ENCODE assay signal across 19 cellular contexts in genomic region chr2:118535171-118535817, GRCh38.
DNase-seq lines count a peak whose midpoint lies in the region; ATAC-seq, FAIRE-seq and TF ChIP-seq lines count a peak whose summit lies in the region.
"Had no signal": no experiment of that assay in that cellular context is flagged by ENCODE, and none has a peak within 500 bp of the region (broad histone marks: within the 10 kb centered on the region; RNA-seq: fewer than 3 reads in every experiment).

No MANE protein-coding gene starts in this region.

- H2BK12ac ChIP-seq in H1 (ENCODE audit: low read depth, low read length) = peak overlapping the region; percentile 22; the same call in 1 of the 2 replicates

- 71% methylated on average over 6 of the region's 7 CpGs; no CpG with 5 or more reads in 1 of the 2 experiments for WGBS in H1 (ENCODE audit: extremely low coverage in 1 of 2, insufficient coverage in 1 of 2, insufficient read length in 1 of 2, insufficient replicate concordance in 2 of 2, low coverage in 1 of 2, low lambda C conversion rate in 2 of 2, missing lambda C conversion rate in 1 of 2), 2 experiments
- WGBS in lung, 2 donors = 53 to 77% methylated on average over 7 of the region's 7 CpGs

- no peak overlapping the region for H2BK20ac ChIP-seq in H1 (ENCODE audit: low read length)

- H2BK120ac ChIP-seq in H1 (replicated peaks; ENCODE audit: low read depth, low read length) = no peak overlapping the region

- H3K9ac ChIP-seq in BLaER1 (no peak overlapping the region), H1 (replicated peaks in 1 of 4; ENCODE audit: extremely low read depth in 1 of 4, low read depth in 3 of 4, low read length in 3 of 4) (no peak overlapping the region)

- no peak overlapping the region for H2AK5ac ChIP-seq in H1 (ENCODE audit: low read depth, low read length)

- H3K4me2 ChIP-seq in BLaER1 (peak overlapping the region; percentile 24; the same call in 1 of the 2 replicates), H1 (ENCODE audit: insufficient read depth in 1 of 2, low read depth in 2 of 2, low read length in 2 of 2) (no peak overlapping the region)

- H3K9me3 ChIP-seq in BLaER1 (no peaks in the 10 kb centered on the region), H1 (ENCODE audit: insufficient read depth in 2 of 2, low read depth in 1 of 2, low read length in 1 of 2) (no peaks in the 10 kb centered on the region), lung (ENCODE audit: control insufficient read depth in 2 of 2, insufficient read depth in 1 of 2, low read length in 1 of 2) (peaks cover 0 to 5% of the 10 kb centered on the region in 2 donors)

- H4K20me1 ChIP-seq in BLaER1 (no peaks in the 10 kb centered on the region), H1 (replicated peaks in 1 of 2; ENCODE audit: control insufficient read depth in 1 of 2, insufficient read depth in 2 of 2, low read length in 2 of 2) (no peaks in the 10 kb centered on the region)

- CTCF ChIA-PET in H1 (lab: Charles Lee; ENCODE audit: partially characterized antibody) = interaction anchor here (0.7 to 1.6 kb wide), 6 partner anchors 9 to 320 kb away, joined by 3 to 4 read pairs (median 3); no protein-coding TSS in a partner anchor

- no peak for TF ChIP-seq POLR2A in H1 (IDR thresholded peaks at IDR 0.05; ENCODE audit: control extremely low read depth in 1 of 2, low read depth in 2 of 2, low read length in 2 of 2)

- no peaks in the 10 kb centered on the region for H3K36me3 ChIP-seq in BLaER1
- no peaks in the 10 kb centered on the region for H3K36me3 ChIP-seq in H1 (ENCODE audit: control insufficient read depth in 2 of 4, insufficient read depth in 4 of 4, low read length in 3 of 4)
- no peaks in the 10 kb centered on the region for H3K36me3 ChIP-seq in lung (ENCODE audit: control insufficient read depth in 2 of 2, insufficient read depth in 2 of 2, low read length in 2 of 2)

- H2BK5ac ChIP-seq in H1 (ENCODE audit: low read depth, low read length) = no peak overlapping the region

- no peak overlapping the region for H3K14ac ChIP-seq in H1 (ENCODE audit: insufficient read length)

- H3K27ac ChIP-seq in BLaER1 = no peak overlapping the region
- H3K27ac ChIP-seq in H1 (ENCODE audit: low read depth, low read length) = no peak overlapping the region
- H3K27ac ChIP-seq in lung (ENCODE audit: low read depth in 1 of 2, low read length in 1 of 2) = no peak overlapping the region

- H4K91ac ChIP-seq in H1 (replicated peaks; ENCODE audit: insufficient read length, low read length) = no peak overlapping the region

- POLR2A ChIA-PET in H1 (lab: Charles Lee; ENCODE audit: partially characterized antibody) = no interaction called here

- TF ChIP-seq CTCF in H1 (IDR thresholded peaks at IDR 0.05; ENCODE audit: control extremely low read depth in 1 of 3, insufficient read depth in 1 of 3, low read depth in 1 of 3, low read length in 3 of 3) (peak in 1 of 3 experiments; percentile 18; a peak in 2 of 4 replicates), lung (IDR thresholded peaks at IDR 0.05; ENCODE audit: control extremely low read depth, extremely low read depth) (no peak)

- H3K4ac ChIP-seq in H1 (replicated peaks; ENCODE audit: insufficient read length, low read depth, low read length) = no peak overlapping the region

- peaks cover 9% of the 10 kb centered on the region for H3K4me1 ChIP-seq in BLaER1
- H3K4me1 ChIP-seq in H1 (replicated peaks in 1 of 4; ENCODE audit: control insufficient read depth in 3 of 4, insufficient read depth in 4 of 4, low read length in 3 of 4) = peaks cover 4 to 11% (median 7%) of the 10 kb centered on the region in 4 experiments; a peak in 4 of 7 replicates
- no peaks in the 10 kb centered on the region for H3K4me1 ChIP-seq in lung (ENCODE audit: control insufficient read depth in 2 of 2, insufficient read depth in 2 of 2, low read length in 2 of 2)

- H3K79me1 ChIP-seq in H1 (ENCODE audit: low read depth, low read length) = no peaks in the 10 kb centered on the region

- ATAC-seq in lung (ENCODE audit: insufficient read depth, low FRiP score) (no peak), HG02571 (IDR thresholded peaks at IDR 0.05; ENCODE audit: unreplicated experiment) (no peak), GM21515 (IDR thresholded peaks at IDR 0.05; ENCODE audit: unreplicated experiment) (no peak)

- H2BK15ac ChIP-seq in H1 (ENCODE audit: low read length) = no peak overlapping the region; the same call in 1 of the 2 replicates

- no peak overlapping the region for H3K4me3 ChIP-seq in BLaER1
- no peak overlapping the region for H3K4me3 ChIP-seq in H1 (ENCODE audit: extremely low read depth in 1 of 4, insufficient read depth in 2 of 4, low read depth in 3 of 4, low read length in 4 of 4)
- no peak overlapping the region for H3K4me3 ChIP-seq in lung

- H3K18ac ChIP-seq in H1 (ENCODE audit: extremely low read depth, low read length) = no peak overlapping the region

- no peak overlapping the region for H3K56ac ChIP-seq in H1 (replicated peaks; ENCODE audit: insufficient read length, low read depth, low read length)

- peak in 1 of 2 experiments; percentile 31; a peak in 2 of 4 replicates for TF ChIP-seq RAD21 in H1 (IDR thresholded peaks at IDR 0.05 in 1 of 2, conservative IDR thresholded peaks at IDR 0.05 in 1 of 2; ENCODE audit: low read depth in 2 of 2, low read length in 2 of 2)

- no peak overlapping the region for H3K23ac ChIP-seq in H1 (ENCODE audit: insufficient read length)

- no peaks in the 10 kb centered on the region for H3K79me2 ChIP-seq in H1 (ENCODE audit: control insufficient read depth in 1 of 2, insufficient read depth in 2 of 2, low read length in 2 of 2)

- H4K8ac ChIP-seq in H1 (ENCODE audit: extremely low read depth, insufficient read depth, low read length) = no peak overlapping the region

- TF ChIP-seq EP300 in H1 (IDR thresholded peaks at IDR 0.05; ENCODE audit: borderline replicate concordance in 1 of 2, low read depth in 2 of 2, low read length in 2 of 2) = no peak

- H3K23me2 ChIP-seq in H1 (ENCODE audit: low read depth, low read length) = no peaks in the 10 kb centered on the region

- FAIRE-seq in H1 (lab: Jason Lieb, UNC) = no peak
- FAIRE-seq: G401.6 had no signal

- H3K27me3 ChIP-seq in BLaER1 (no peaks in the 10 kb centered on the region), H1 (replicated peaks in 1 of 4; ENCODE audit: control insufficient read depth in 3 of 4, extremely low read depth in 1 of 4, insufficient read depth in 3 of 4, low read length in 3 of 4) (no peaks in the 10 kb centered on the region), lung (ENCODE audit: control insufficient read depth, insufficient read depth) (no peaks in the 10 kb centered on the region)

- H4K5ac ChIP-seq in H1 (ENCODE audit: insufficient read length, low read depth, low read length) = no peak overlapping the region

- peak; percentile 3 for DNase-seq in HT-29 (ENCODE audit: low spot score)
- DNase-seq in H1 (ENCODE audit: low read depth in 1 of 2, low spot score in 2 of 2) = no peak
- peak; percentile 16 for DNase-seq in lung (ENCODE audit: low spot score)
- no peak for DNase-seq in stimulated activated naive CD4-positive, alpha-beta T cell (lab: John Stamatoyannopoulos, UW)
- DNase-seq in GDM1 (lab: John Stamatoyannopoulos, UW) = no peak
- DNase-seq: AML-193; KG1; NCI-H1092; NCI-H146; NCI-H2029; NCI-H2227 treated with DMSO at 0.1 percent for 48 hours; NCI-H510A; NCI-H774; NK-92 treated with Interleukin-12 subunit alpha and Interleukin-12 subunit beta, amount 100 ng/mL, for 24 hours; Right ventricle myocardium superior had no signal

- H2AFZ ChIP-seq in H1 (ENCODE audit: low read length) = no peak overlapping the region

Comparison
In these comparisons a context has a peak if more than half of its experiments do, and no peak if none do; other contexts are left out.
1. DNase-seq: peak in HT-29 (single experiment) and lung (single experiment); none in H1 (0 of 2), stimulated activated naive CD4-positive, alpha-beta T cell (0 of 6) and GDM1 (single experiment).